19 cellular contexts compared by ENCODE assay signal in the genomic region with DNA sequence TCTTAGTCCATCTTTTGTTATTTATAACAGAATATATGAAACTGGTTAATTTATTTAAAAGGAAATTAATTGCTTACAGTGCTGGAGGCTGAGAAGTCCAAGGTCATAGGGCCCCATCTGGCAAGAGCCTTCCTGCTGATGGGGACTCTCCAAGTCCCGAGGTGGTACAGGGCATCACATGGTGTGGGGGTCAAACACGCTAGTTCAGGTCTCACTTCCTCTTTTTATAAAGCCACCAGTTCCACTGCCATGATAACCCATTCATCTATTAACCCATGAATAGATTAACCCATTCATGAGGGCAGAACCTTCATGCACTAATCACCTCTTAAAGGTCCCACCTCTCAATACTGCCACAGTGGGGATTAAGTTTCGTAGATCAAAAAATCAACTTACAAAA.
DNase-seq lines count a peak whose midpoint lies in the region; ATAC-seq and TF ChIP-seq lines count a peak whose summit lies in the region.
"Had no signal": no experiment of that assay in that cellular context is flagged by ENCODE, and none has a peak within 500 bp of the region (broad histone marks: within the 10 kb centered on the region; RNA-seq: fewer than 3 reads in every experiment).

No MANE protein-coding gene starts in this region.

- peak; percentile 100 for ATAC-seq in GM18907 (IDR thresholded peaks at IDR 0.05; ENCODE audit: unreplicated experiment)
- peak; percentile 95 for ATAC-seq in GM21786 (IDR thresholded peaks at IDR 0.05; ENCODE audit: unreplicated experiment)
- ATAC-seq in HG03175 (IDR thresholded peaks at IDR 0.05; ENCODE audit: unreplicated experiment), result peak; percentile 86
- ATAC-seq: activated T-helper 17 cell treated with anti-CD3 and anti-CD28 coated beads, Interleukin-2, amount 50 U/mL, for 72 hours; stimulated activated naive CD8-positive, alpha-beta T cell treated with anti-CD3 and anti-CD28 coated beads, Interleukin-15, Interleukin-2, amounts not matched to agents 100 U/mL and 50 U/mL, for 24 hours had no signal

- no peaks in the 10 kb centered on the region for H3K27me3 ChIP-seq in neural progenitor cell
- H3K27me3 ChIP-seq: neutrophil, vagina had no signal

- in situ Hi-C loops in GM13977 (cut with MboI; ENCODE audit: low pct_unique_long_range_greater_than_20kb, low sequenced_read_pairs, unreplicated experiment), result no loop called here

- H3K4me1 Mint-ChIP-seq in neural progenitor cell, result peaks cover 5% of the 10 kb centered on the region
- H3K4me1 Mint-ChIP-seq: activated T-helper 17 cell treated with anti-CD3 and anti-CD28 coated beads, Interleukin-2, amount 50 U/mL, for 72 hours had no signal

- no peaks in the 10 kb centered on the region for H4K20me1 ChIP-seq in neural progenitor cell (ENCODE audit: low read depth)

- H3K9me3 ChIP-seq in neural progenitor cell (ENCODE audit: low read depth), result no peaks in the 10 kb centered on the region
- H3K9me3 ChIP-seq: neutrophil, vagina had no signal

- H3K4me1 ChIP-seq in neural progenitor cell, result peaks cover 5% of the 10 kb centered on the region
- H3K4me1 ChIP-seq: vagina had no signal

- TF ChIP-seq CTCF in GM13977 (IDR thresholded peaks at IDR 0.05; ENCODE audit: extremely low read depth, insufficient read depth, missing control alignments), result no peak
- no peak for TF ChIP-seq CTCF in neural progenitor cell (IDR thresholded peaks at IDR 0.05)

- peaks cover 4% of the 10 kb centered on the region for H3K9me3 Mint-ChIP-seq in neural progenitor cell

- H3K4me3 Mint-ChIP-seq in neural progenitor cell, result no peak overlapping the region
- H3K4me3 Mint-ChIP-seq: activated T-helper 17 cell treated with anti-CD3 and anti-CD28 coated beads, Interleukin-2, amount 50 U/mL, for 72 hours had no signal

- H3K36me3 ChIP-seq in neural progenitor cell, result no peaks in the 10 kb centered on the region
- H3K36me3 ChIP-seq: neutrophil, vagina had no signal

- H3K79me2 ChIP-seq in neural progenitor cell (ENCODE audit: low read depth), result no peaks in the 10 kb centered on the region

- H3K27ac ChIP-seq in neural progenitor cell, result no peak overlapping the region
- H3K27ac ChIP-seq: coronary artery, epithelial cell of prostate, neutrophil, vagina had no signal

- H3K4me2 ChIP-seq in neural progenitor cell, result no peak overlapping the region

- no peaks in the 10 kb centered on the region for H3K36me3 Mint-ChIP-seq in neural progenitor cell

- H3K27ac Mint-ChIP-seq in neural progenitor cell, result no peak overlapping the region
- H3K27ac Mint-ChIP-seq: activated T-helper 17 cell treated with anti-CD3 and anti-CD28 coated beads, Interleukin-2, amount 50 U/mL, for 72 hours had no signal

- H3K4me3 ChIP-seq in neural progenitor cell, result no peak overlapping the region
- H3K4me3 ChIP-seq: coronary artery, vagina had no signal

- H3K27me3 Mint-ChIP-seq in neural progenitor cell (ENCODE audit: insufficient read depth, low read depth), result peaks cover 2% of the 10 kb centered on the region
- H3K27me3 Mint-ChIP-seq: activated T-helper 17 cell treated with anti-CD3 and anti-CD28 coated beads, Interleukin-2, amount 50 U/mL, for 72 hours had no signal

- H2AFZ ChIP-seq in neural progenitor cell (replicated peaks), result no peak overlapping the region

- no peaks in the 10 kb centered on the region for H3F3A ChIP-seq in neural progenitor cell (ENCODE audit: low read depth)

- H3K9ac ChIP-seq in neural progenitor cell, result no peak overlapping the region

- DNase-seq in RPMI8226 (peak; percentile 65), DMS153 (lab: John Stamatoyannopoulos, UW) (no peak), CD1c-positive myeloid dendritic cell (ENCODE audit: extremely low spot score) (no peak), GM13977 (ENCODE audit: low spot score) (no peak), neural progenitor cell (ENCODE audit: low spot score) (no peak)
- DNase-seq: aorta; glutamatergic neuron; mesendoderm; NCI-H2107; SIG-M5; stimulated activated naive CD8-positive, alpha-beta T cell treated with anti-CD3 and anti-CD28 coated beads, Interleukin-15, Interleukin-2, amounts not matched to agents 100 U/mL and 50 U/mL, for 24 hours had no signal
